Comparison of ENCODE assay signal across 8 cellular contexts in the genomic region with DNA sequence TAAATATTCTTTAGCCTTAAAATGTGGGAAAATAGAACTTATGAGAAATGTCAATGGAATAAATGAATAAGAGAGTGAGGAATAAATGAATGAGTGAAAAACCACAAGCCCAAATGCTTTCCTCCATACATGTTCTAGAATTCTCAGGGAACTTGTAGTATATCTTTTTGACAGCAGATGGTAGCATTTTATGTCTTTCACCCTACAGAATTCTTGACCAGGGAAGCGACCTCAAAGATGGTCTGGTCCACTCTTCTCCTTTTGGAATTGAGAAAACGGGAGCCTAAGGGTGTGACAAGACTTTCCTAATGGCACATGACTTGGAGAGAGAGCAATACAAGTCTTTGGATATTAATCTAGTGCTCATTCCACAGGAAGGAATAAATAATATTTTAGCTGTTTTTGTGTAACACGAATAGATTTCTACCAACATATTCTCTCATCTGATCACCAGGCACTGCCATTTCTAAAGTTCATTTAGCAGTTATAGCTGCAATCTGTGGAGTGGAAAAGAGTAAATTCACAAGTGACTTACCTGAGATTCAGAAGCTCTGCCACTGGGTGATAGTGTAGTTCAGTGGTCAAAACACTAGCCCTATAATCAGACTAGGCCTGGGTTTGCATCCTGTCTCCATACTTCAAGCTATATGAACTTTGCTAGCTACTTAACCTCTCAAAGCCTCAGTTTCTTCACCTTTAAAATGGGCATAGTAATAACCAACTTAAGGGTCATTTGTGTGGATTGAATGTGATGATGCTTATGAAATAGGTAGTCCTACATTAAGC. TPM values are rescaled to one million over a fixed set of nuclear protein-coding genes. Genes with fewer than 3 reads are reported as not detected.
A peak's percentile ranks its signal among the peaks of the same experiment; 100 is the strongest.
DNase-seq lines count a peak whose midpoint lies in the region; ATAC-seq and TF ChIP-seq lines count a peak whose summit lies in the region.

No MANE protein-coding gene starts in this region.

- no peaks in the 10 kb centered on the region for H3K27me3 Mint-ChIP-seq in activated T-cell treated with anti-CD3 and anti-CD28 coated beads, Interleukin-2, amount 50 U/mL, for 4 hours (ENCODE audit: low read depth)
- no peaks in the 10 kb centered on the region for H3K27me3 Mint-ChIP-seq in activated naive CD8-positive, alpha-beta T cell treated with anti-CD3 and anti-CD28 coated beads for 36 hours

- intact Hi-C loops in upper lobe of right lung (cut with DNase I): no loop called here

- H3K27ac Mint-ChIP-seq in activated naive CD8-positive, alpha-beta T cell treated with anti-CD3 and anti-CD28 coated beads for 36 hours: peak overlapping the region; percentile 65

- ATAC-seq in activated T-cell treated with anti-CD3 and anti-CD28 coated beads, Interleukin-2, amount 50 U/mL, for 4 hours: no peak
- peak; percentile 51 for ATAC-seq in upper lobe of right lung

- H3K4me1 Mint-ChIP-seq in activated T-cell treated with anti-CD3 and anti-CD28 coated beads, Interleukin-2, amount 50 U/mL, for 4 hours (ENCODE audit: low read depth): peaks cover 56% of the 10 kb centered on the region
- H3K4me1 Mint-ChIP-seq in activated naive CD8-positive, alpha-beta T cell treated with anti-CD3 and anti-CD28 coated beads for 36 hours: peaks cover 51% of the 10 kb centered on the region

- H3K27ac ChIP-seq in KOPT-K1 (ENCODE audit: low read depth, low read length, poor library complexity, severe bottlenecking) (peak overlapping the region; percentile 15), upper lobe of right lung (no peak overlapping the region)

- H3K4me1 ChIP-seq in upper lobe of right lung: peaks cover 4% of the 10 kb centered on the region

- H3K36me3 ChIP-seq in KOPT-K1 (ENCODE audit: insufficient read depth, low read length): no peaks in the 10 kb centered on the region
- H3K36me3 ChIP-seq in upper lobe of right lung: no peaks in the 10 kb centered on the region

- peak; percentile 55 for TF ChIP-seq CTCF in upper lobe of right lung (IDR thresholded peaks at IDR 0.05)

- peaks cover 3% of the 10 kb centered on the region for H3K27me3 ChIP-seq in upper lobe of right lung

- H3K4me3 ChIP-seq in upper lobe of right lung: no peak overlapping the region

- H3K4me3 Mint-ChIP-seq in activated T-cell treated with anti-CD3 and anti-CD28 coated beads, Interleukin-2, amount 50 U/mL, for 4 hours: peak overlapping the region; percentile 47
- H3K4me3 Mint-ChIP-seq in activated naive CD8-positive, alpha-beta T cell treated with anti-CD3 and anti-CD28 coated beads for 36 hours: no peak overlapping the region

- H3K9me3 Mint-ChIP-seq in activated T-cell treated with anti-CD3 and anti-CD28 coated beads, Interleukin-2, amount 50 U/mL, for 4 hours: no peaks in the 10 kb centered on the region
- peaks cover 3% of the 10 kb centered on the region for H3K9me3 Mint-ChIP-seq in activated naive CD8-positive, alpha-beta T cell treated with anti-CD3 and anti-CD28 coated beads for 36 hours

- H3K9me3 ChIP-seq in KOPT-K1 (ENCODE audit: insufficient read depth, low read length, poor library complexity, severe bottlenecking): no peaks in the 10 kb centered on the region
- no peaks in the 10 kb centered on the region for H3K9me3 ChIP-seq in upper lobe of right lung

- no peak for DNase-seq in activated T-cell treated with anti-CD3 and anti-CD28 coated beads, Interleukin-2, amount 50 U/mL, for 4 hours
- no peak for DNase-seq in activated T-cell treated with anti-CD3 and anti-CD28 coated beads, Interleukin-2, amount 50 U/mL, for 1 hour
- no peak for DNase-seq in activated naive CD8-positive, alpha-beta T cell treated with anti-CD3 and anti-CD28 coated beads for 36 hours
- DNase-seq in inferior parietal cortex (ENCODE audit: extremely low spot score): peak; percentile 58
- DNase-seq in upper lobe of right lung: no peak
- DNase-seq in GM19238 (ENCODE audit: insufficient read length, low spot score): no peak
- no peak for DNase-seq in HK-2 (ENCODE audit: unreplicated experiment)

- peaks cover 2% of the 10 kb centered on the region for H3K36me3 Mint-ChIP-seq in activated T-cell treated with anti-CD3 and anti-CD28 coated beads, Interleukin-2, amount 50 U/mL, for 4 hours (ENCODE audit: insufficient read depth)
- peaks cover 14% of the 10 kb centered on the region for H3K36me3 Mint-ChIP-seq in activated naive CD8-positive, alpha-beta T cell treated with anti-CD3 and anti-CD28 coated beads for 36 hours

RNA-seq across cellular contexts. Expression of a gene that starts 15.0 kb away (rescaled TPM):
- 100 to 1,000 TPM in 2 of 3 donors, 10 to 100 TPM in 1; 69.1 to 151 (median 149) TPM for total RNA-seq in activated T-cell treated with anti-CD3 and anti-CD28 coated beads, Interleukin-2, amount 50 U/mL, for 4 hours
- 10 to 100 TPM; 39.7 to 40.1 TPM for total RNA-seq in activated naive CD8-positive, alpha-beta T cell treated with anti-CD3 and anti-CD28 coated beads for 36 hours
- total RNA-seq in upper lobe of right lung: 1.6 TPM

RNA-seq across cellular contexts. Expression of a gene that starts 28.6 kb away (rescaled TPM):
- under 1 TPM; 0.35 to 0.48 (median 0.40) TPM for total RNA-seq in activated T-cell treated with anti-CD3 and anti-CD28 coated beads, Interleukin-2, amount 50 U/mL, for 4 hours
- total RNA-seq in activated naive CD8-positive, alpha-beta T cell treated with anti-CD3 and anti-CD28 coated beads for 36 hours: 1 to 10 TPM in 1 of 2 experiments, under 1 TPM in 1; 0.42 to 1.1 TPM
- 61.5 TPM for total RNA-seq in upper lobe of right lung

Comparison
In these comparisons a context has a peak if more than half of its experiments do, and no peak if none do; other contexts are left out.
1. RNA of a gene that starts 15.0 kb away (total RNA-seq): 69.1 to 151 TPM in activated T-cell treated with anti-CD3 and anti-CD28 coated beads, Interleukin-2, amount 50 U/mL, for 4 hours and 39.7 to 40.1 TPM in activated naive CD8-positive, alpha-beta T cell treated with anti-CD3 and anti-CD28 coated beads for 36 hours; 1.6 TPM in upper lobe of right lung (single experiment); every median in the first group is over 10 times any median in the second.
2. RNA of a gene that starts 28.6 kb away (total RNA-seq): 61.5 TPM in upper lobe of right lung (single experiment); 0.42 to 1.1 TPM in activated naive CD8-positive, alpha-beta T cell treated with anti-CD3 and anti-CD28 coated beads for 36 hours and 0.35 to 0.48 TPM in activated T-cell treated with anti-CD3 and anti-CD28 coated beads, Interleukin-2, amount 50 U/mL, for 4 hours; every median in the first group is over 10 times any median in the second.